ENCODE assay signal across 8 cellular contexts in genomic region chr12:56334490-56334793, GRCh38. TPM values are rescaled to one million over a fixed set of nuclear protein-coding genes. Genes with fewer than 3 reads are reported as not detected.
DNase-seq lines count a peak whose midpoint lies in the region; ATAC-seq and TF ChIP-seq lines count a peak whose summit lies in the region.

No MANE protein-coding gene starts in this region.

- peak overlapping the region; percentile 97 to 100 for H4K8ac ChIP-seq in IMR-90 (ENCODE audit: low read depth in 2 of 2, low read length in 2 of 2)

- peak overlapping the region; percentile 48; the same call in 1 of the 2 replicates for H2BK120ac ChIP-seq in IMR-90 (ENCODE audit: low read depth, low read length)

- H3K27me3 ChIP-seq in A673 (replicated peaks; ENCODE audit: insufficient read depth, low read depth, low read length, poor library complexity) (no peaks in the 10 kb centered on the region), IMR-90 (ENCODE audit: control insufficient read depth, insufficient read depth, low read length) (no peaks in the 10 kb centered on the region), muscle layer of duodenum (ENCODE audit: low read depth, low read length) (no peaks in the 10 kb centered on the region)

- H3K36me3 ChIP-seq in A673 (ENCODE audit: insufficient read depth, low read length, poor library complexity, severe bottlenecking) (no peaks in the 10 kb centered on the region), IMR-90 (ENCODE audit: control insufficient read depth, insufficient read depth, low read length) (no peaks in the 10 kb centered on the region), muscle layer of duodenum (ENCODE audit: control insufficient read depth in 1 of 2, insufficient read depth in 2 of 2, low read length in 2 of 2) (no peaks in the 10 kb centered on the region)

- ATAC-seq in IMR-90 (ENCODE audit: low read depth) (no peak; the same call in 1 of the 2 replicates), HG02852 (IDR thresholded peaks at IDR 0.05; ENCODE audit: unreplicated experiment) (no peak), HG02884 (IDR thresholded peaks at IDR 0.05; ENCODE audit: unreplicated experiment) (no peak)

- CTCF ChIA-PET in A673 (lab: Charles Lee) = interaction anchor here (0.5 kb wide), 1 partner anchor 505 kb away, joined by 5 read pairs; the partner anchor contains the start of gene DNAJC14
- CTCF ChIA-PET in IMR-90 (lab: Yijun Ruan, JAX) = no interaction called here

- peaks cover 10 to 24% of the 10 kb centered on the region in 2 experiments; a peak in 3 of 4 replicates for H3K79me1 ChIP-seq in IMR-90 (ENCODE audit: low read depth in 1 of 2, low read length in 2 of 2)

- peak overlapping the region; percentile 85 for H2AFZ ChIP-seq in IMR-90 (replicated peaks; ENCODE audit: low read length, poor library complexity)

- no peak for TF ChIP-seq POLR2A in IMR-90 (IDR thresholded peaks at IDR 0.05; ENCODE audit: low read depth, low read length)

- peaks cover 10% of the 10 kb centered on the region for H3K9me1 ChIP-seq in IMR-90 (ENCODE audit: insufficient read depth, low read length)

- POLR2A ChIA-PET in A673 (lab: Charles Lee; ENCODE audit: low non-redundant PET) (no interaction called here), IMR-90 (lab: Charles Lee; ENCODE audit: unreplicated experiment) (interaction anchor here (1.1 kb wide), 1 partner anchor 10 kb away, joined by 4 read pairs; no protein-coding TSS in a partner anchor)

- BruUV-seq in A673 (replicated peaks; lab: Mats Ljungman, UMichigan) (TSS peak; percentile 100), IMR-90 (replicated peaks; lab: Mats Ljungman, UMichigan) (no TSS peak)

- H4K20me1 ChIP-seq in IMR-90 (ENCODE audit: insufficient read depth, low read length) = no peaks in the 10 kb centered on the region

- peak overlapping the region; percentile 92 for H2AK9ac ChIP-seq in IMR-90 (replicated peaks; ENCODE audit: low read depth, low read length, poor library complexity)

- peak overlapping the region; percentile 90 for H3K9ac ChIP-seq in IMR-90 (ENCODE audit: low read depth, low read length)

- intact Hi-C loops in A673 (cut with micrococcal nuclease; ENCODE audit: unreplicated experiment) = no loop called here
- intact Hi-C loops in IMR-90 (cut with micrococcal nuclease) = loop anchor here (1.0 kb wide), 1 partner anchor 130 kb away; no protein-coding TSS in a partner anchor
- intact Hi-C loops in posterior vena cava (cut with DNase I) = no loop called here

- H2BK5ac ChIP-seq in IMR-90 (ENCODE audit: low read depth, low read length, poor library complexity, severe bottlenecking) = peak overlapping the region; percentile 81

- peak overlapping the region; percentile 58 for H4K91ac ChIP-seq in IMR-90 (ENCODE audit: insufficient read depth, low read depth, low read length)

- peak overlapping the region; percentile 49 for H2AK5ac ChIP-seq in IMR-90 (ENCODE audit: low read depth, low read length)

- H3K4me2 ChIP-seq in IMR-90 (ENCODE audit: low read depth, low read length) = peak overlapping the region; percentile 95

- H3K4ac ChIP-seq in IMR-90 (ENCODE audit: low read depth, low read length) = peak overlapping the region; percentile 81

- peak overlapping the region; percentile 94 for H3K27ac ChIP-seq in A673 (ENCODE audit: low read depth, low read length, poor library complexity, severe bottlenecking)
- H3K27ac ChIP-seq in IMR-90 (ENCODE audit: insufficient read depth, low read length) = peak overlapping the region; percentile 68
- H3K27ac ChIP-seq in muscle layer of duodenum (ENCODE audit: low read length) = peak overlapping the region; percentile 100

- peaks cover 7% of the 10 kb centered on the region for H3K4me1 ChIP-seq in A673 (ENCODE audit: insufficient read depth, low read length, poor library complexity, severe bottlenecking)
- H3K4me1 ChIP-seq in IMR-90 (ENCODE audit: control insufficient read depth, insufficient read depth, low read length) = peaks cover 5% of the 10 kb centered on the region; the same call in 1 of the 2 replicates
- H3K4me1 ChIP-seq in muscle layer of duodenum (ENCODE audit: control insufficient read depth in 1 of 2, insufficient read depth in 2 of 2, low read length in 2 of 2) = peaks cover 0 to 12% of the 10 kb centered on the region in 2 donors

- in situ Hi-C loops in IMR-90 (cut with MboI; ENCODE audit: low sequenced_read_pairs) = no loop called here

- H2BK15ac ChIP-seq in IMR-90 (ENCODE audit: low read depth, low read length) = no peak overlapping the region

- H3K4me3 ChIP-seq in A673 (ENCODE audit: low read depth, low read length, poor library complexity, severe bottlenecking) (peak overlapping the region; percentile 68), IMR-90 (ENCODE audit: insufficient read depth, low read depth, low read length) (peak overlapping the region; percentile 56), choroid plexus epithelial cell (ENCODE audit: low read depth, low read length) (peak overlapping the region; percentile 69), muscle layer of duodenum (ENCODE audit: low read depth in 1 of 2, low read length in 2 of 2) (peak overlapping the region; percentile 62 to 94)

- H3K56ac ChIP-seq in IMR-90 (ENCODE audit: extremely low read depth, insufficient read depth, low read length) = peak overlapping the region; percentile 87

- WGBS in IMR-90 (ENCODE audit: extremely low coverage in 2 of 2, insufficient read length in 1 of 2), 2 experiments = no CpG with 5 or more reads among the region's 6 CpGs

- H3K9me3 ChIP-seq in A673 (ENCODE audit: low read depth, low read length, poor library complexity, severe bottlenecking) (no peaks in the 10 kb centered on the region), IMR-90 (ENCODE audit: control insufficient read depth, insufficient read depth, low read length) (no peaks in the 10 kb centered on the region), muscle layer of duodenum (ENCODE audit: control insufficient read depth in 1 of 2, low read length in 2 of 2) (no peaks in the 10 kb centered on the region)

- peak overlapping the region; percentile 89 for H3K23ac ChIP-seq in IMR-90 (ENCODE audit: low read depth, low read length)

- peak overlapping the region; percentile 16; the same call in 1 of the 2 replicates for H3K18ac ChIP-seq in IMR-90 (ENCODE audit: low read depth, low read length)

- TF ChIP-seq CTCF in A673 (conservative IDR thresholded peaks at IDR 0.05; ENCODE audit: low read depth, low read length) (no peak), IMR-90 (conservative IDR thresholded peaks at IDR 0.05; ENCODE audit: low read depth, low read length) (no peak), choroid plexus epithelial cell (conservative IDR thresholded peaks at IDR 0.05; ENCODE audit: low read depth, low read length) (no peak)

- DNase-seq in A673 (ENCODE audit: low spot score) (no peak), IMR-90 (no peak), choroid plexus epithelial cell (ENCODE audit: low read depth) (no peak), posterior vena cava (ENCODE audit: low spot score) (no peak), SHP77 (lab: John Stamatoyannopoulos, UW) (no peak)

- no peak for TF ChIP-seq RAD21 in IMR-90 (IDR thresholded peaks at IDR 0.05; ENCODE audit: low read length)

- dilution Hi-C loops in IMR-90 (cut with HindIII; ENCODE audit: low sequenced_read_pairs, unreplicated experiment) = no loop called here

- peak overlapping the region; percentile 85 for H4K5ac ChIP-seq in IMR-90 (ENCODE audit: low read depth, low read length)

- H2BK20ac ChIP-seq in IMR-90 (ENCODE audit: low read depth, low read length) = no peak overlapping the region

- peak overlapping the region; percentile 89 for H3K14ac ChIP-seq in IMR-90 (replicated peaks; ENCODE audit: low read depth, low read length)

TF ChIP-seq in IMR-90, 13 proteins besides CTCF, POLR2A, EP300 and RAD21 (continues in another document):
- TF ChIP-seq MAFK (IDR thresholded peaks at IDR 0.05; ENCODE audit: low read depth, low read length) (no peak), USF2 (IDR thresholded peaks at IDR 0.05; ENCODE audit: low read depth, low read length) (no peak), NFE2L2 (IDR thresholded peaks at IDR 0.05; ENCODE audit: low read depth, low read length) (no peak), FOS (IDR thresholded peaks at IDR 0.05; ENCODE audit: low read depth, low read length) (no peak), RCOR1 (IDR thresholded peaks at IDR 0.05; ENCODE audit: insufficient replicate concordance, low read length) (no peak)

RNA-seq across cellular contexts. Expression of gene PAN2, which starts 0.6 kb away (rescaled TPM):
- 46.3 and 64.9 TPM in 2 replicates for total RNA-seq in A673 (2021)
- 7.5 and 9.7 TPM in 2 replicates for total RNA-seq in IMR-90 (2012; rRNA removed)
- 16.6 and 20.2 TPM in 2 replicates for polyA plus RNA-seq in IMR-90 (2012; rRNA removed)
- polyA plus RNA-seq in IMR-90 (2012; cell fraction: cytosol; rRNA removed) = 3.6 and 4.1 TPM in 2 replicates
- 119 and 302 TPM in 2 replicates for polyA plus RNA-seq in IMR-90 (2012; cell fraction: nucleus; rRNA removed; ENCODE audit: low replicate concordance)
- 10 to 100 TPM; 29.4 to 40.7 TPM for total RNA-seq in posterior vena cava

RNA-seq across cellular contexts. Expression of gene IL23A, which starts 4.2 kb away (rescaled TPM):
- total RNA-seq in A673 (2021) (not detected in 2 replicates), IMR-90 (2012; rRNA removed) (not detected in 2 replicates), posterior vena cava (not detected)
- 0.17 and 0.55 TPM in 2 replicates for polyA plus RNA-seq in IMR-90 (2012; rRNA removed)
- polyA plus RNA-seq in IMR-90 (2012; cell fraction: cytosol; rRNA removed) = 0.19 TPM in 1 of 2 replicates, not detected in the other
- polyA plus RNA-seq in IMR-90 (2012; cell fraction: nucleus; rRNA removed; ENCODE audit: low replicate concordance) = 0.30 and 0.36 TPM in 2 replicates

RNA-seq across cellular contexts. Expression of gene CNPY2, which starts 18.7 kb away (rescaled TPM):
- total RNA-seq in A673 (2021) (162 and 166 TPM in 2 replicates), IMR-90 (2012; rRNA removed) (65.2 and 76.7 TPM in 2 replicates), posterior vena cava (10 to 100 TPM; 62.1 to 79.3 TPM)
- 175 and 177 TPM in 2 replicates for polyA plus RNA-seq in IMR-90 (2012; rRNA removed)
- polyA plus RNA-seq in IMR-90 (2012; cell fraction: cytosol; rRNA removed) = 76.2 and 160 TPM in 2 replicates
- polyA plus RNA-seq in IMR-90 (2012; cell fraction: nucleus; rRNA removed; ENCODE audit: low replicate concordance) = 41.5 and 107 TPM in 2 replicates

RNA-seq across cellular contexts. Expression of gene STAT2, which starts 25.5 kb away (rescaled TPM):
- 41.0 and 51.1 TPM in 2 replicates for total RNA-seq in A673 (2021)
- 125 and 182 TPM in 2 replicates for total RNA-seq in IMR-90 (2012; rRNA removed)
- polyA plus RNA-seq in IMR-90 (2012; rRNA removed) = 63.9 and 99.3 TPM in 2 replicates
- polyA plus RNA-seq in IMR-90 (2012; cell fraction: cytosol; rRNA removed) = 38.2 and 47.6 TPM in 2 replicates
- polyA plus RNA-seq in IMR-90 (2012; cell fraction: nucleus; rRNA removed; ENCODE audit: low replicate concordance) = 266 and 434 TPM in 2 replicates
- total RNA-seq in posterior vena cava = 100 to 1,000 TPM; 108 to 113 TPM

RNA-seq across cellular contexts. Expression of gene APOF, which starts 28.2 kb away (rescaled TPM):
- not detected in 2 replicates for total RNA-seq in A673 (2021)
- not detected in 2 replicates for total RNA-seq in IMR-90 (2012; rRNA removed)
- not detected in 2 replicates for polyA plus RNA-seq in IMR-90 (2012; rRNA removed)
- polyA plus RNA-seq in IMR-90 (2012; cell fraction: cytosol; rRNA removed) = not detected in 2 replicates
- polyA plus RNA-seq in IMR-90 (2012; cell fraction: nucleus; rRNA removed; ENCODE audit: low replicate concordance) = not detected in 2 replicates
- total RNA-seq in posterior vena cava = not detected
